Comparison of ENCODE assay signal across 13 cellular contexts in the genomic region with DNA sequence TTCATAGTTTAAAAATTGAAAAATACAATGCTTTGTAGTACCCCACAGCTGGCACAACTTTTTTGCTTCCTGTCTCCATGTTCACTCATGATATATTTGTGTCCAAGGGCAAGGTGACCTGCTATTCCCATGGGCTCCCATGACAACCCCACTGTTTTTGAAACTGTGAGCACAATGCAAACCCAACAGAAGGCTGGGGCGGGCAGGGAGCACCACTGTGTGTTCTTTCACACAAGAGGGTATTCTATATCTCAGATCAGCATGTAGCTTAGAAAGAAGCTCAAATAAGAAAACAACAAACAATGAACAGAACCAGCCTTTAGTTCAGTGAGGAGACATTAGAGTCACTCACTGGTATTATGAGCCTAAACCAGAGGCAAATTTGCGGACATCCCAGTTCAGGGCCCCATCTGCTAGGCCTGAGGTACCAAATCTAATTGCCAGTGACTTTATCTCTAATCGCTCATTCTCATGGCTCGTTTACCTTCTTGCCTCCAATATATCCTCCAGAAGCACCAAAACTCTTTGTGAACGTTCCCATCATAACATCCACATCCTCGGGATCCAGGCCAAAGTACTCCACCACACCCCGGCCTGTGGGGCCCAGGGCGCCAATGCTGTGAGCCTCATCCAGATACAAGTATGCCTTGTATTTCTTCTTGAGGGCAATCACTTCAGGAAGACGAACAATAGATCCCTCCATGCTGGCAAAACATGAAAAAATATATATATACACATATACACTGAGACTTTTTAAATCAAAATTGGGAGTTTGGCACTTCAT. TPM values are rescaled to one million over a fixed set of nuclear protein-coding genes. Genes with fewer than 3 reads are reported as not detected.
DNase-seq lines count a peak whose midpoint lies in the region; ATAC-seq, FAIRE-seq and TF ChIP-seq lines count a peak whose summit lies in the region.
"Had no signal": no experiment of that assay in that cellular context is flagged by ENCODE, and none has a peak within 500 bp of the region (broad histone marks: within the 10 kb centered on the region; RNA-seq: fewer than 3 reads in every experiment).

No MANE protein-coding gene starts in this region.

- TF ChIP-seq CTCF in astrocyte (IDR thresholded peaks at IDR 0.05; ENCODE audit: insufficient read depth, low read depth, low read length): no peak
- TF ChIP-seq CTCF in nephron progenitor cell (IDR thresholded peaks at IDR 0.05): no peak

- H3K27me3 Mint-ChIP-seq in astrocyte (ENCODE audit: low read depth, unreplicated experiment) (no peaks in the 10 kb centered on the region), nephron progenitor cell (ENCODE audit: low read depth, poor library complexity) (no peaks in the 10 kb centered on the region)
- H3K27me3 Mint-ChIP-seq: naive thymus-derived CD8-positive, alpha-beta T cell had no signal

- peak overlapping the region; percentile 41 for H3K27ac Mint-ChIP-seq in astrocyte (ENCODE audit: unreplicated experiment)
- H3K27ac Mint-ChIP-seq in nephron progenitor cell: peak overlapping the region; percentile 91

- H3K4me3 Mint-ChIP-seq in astrocyte (ENCODE audit: unreplicated experiment): no peak overlapping the region
- no peak overlapping the region for H3K4me3 Mint-ChIP-seq in nephron progenitor cell

- ATAC-seq in GM18867 (IDR thresholded peaks at IDR 0.05; ENCODE audit: unreplicated experiment) (peak; percentile 4), HG02973 (IDR thresholded peaks at IDR 0.05; ENCODE audit: unreplicated experiment) (peak; percentile 38), HG03095 (IDR thresholded peaks at IDR 0.05; ENCODE audit: unreplicated experiment) (no peak), SK-N-SH treated with all-trans-retinoic acid at 6 μM for 48 hours (no peak)
- ATAC-seq: naive thymus-derived CD8-positive, alpha-beta T cell had no signal

- no peak overlapping the region for H3K4me2 ChIP-seq in astrocyte (ENCODE audit: low read length)

- H3K9ac ChIP-seq in astrocyte (ENCODE audit: low read length): no peak overlapping the region

- no peaks in the 10 kb centered on the region for H3K9me3 ChIP-seq in astrocyte (ENCODE audit: insufficient read depth, low read depth, low read length)

- H3K36me3 ChIP-seq in astrocyte (ENCODE audit: insufficient read depth, low read length): peaks cover 36% of the 10 kb centered on the region

- H3K4me1 Mint-ChIP-seq in astrocyte (ENCODE audit: low read depth, unreplicated experiment) (peaks cover 5% of the 10 kb centered on the region), nephron progenitor cell (peaks cover 8% of the 10 kb centered on the region)

- no peak overlapping the region for H2AFZ ChIP-seq in astrocyte (ENCODE audit: low read depth, low read length)

- DNase-seq in astrocyte (ENCODE audit: low read depth) (no peak), nephron progenitor cell (no peak), SHP77 (lab: John Stamatoyannopoulos, UW) (no peak)
- no peak for DNase-seq in NK-92 treated with Interleukin-12 subunit alpha and Interleukin-12 subunit beta, amount 100 ng/mL, for 24 hours (lab: John Stamatoyannopoulos, UW)
- DNase-seq: naive thymus-derived CD8-positive, alpha-beta T cell; NCI-H1092; stimulated activated CD4-positive, alpha-beta T cell treated with anti-CD3 and anti-CD28 coated beads, Interleukin-2, amount 100 ng/mL, for 48 hours had no signal

- H3K4me1 ChIP-seq in astrocyte (ENCODE audit: insufficient read depth, low read length): no peaks in the 10 kb centered on the region

- no peak overlapping the region for H3K4me3 ChIP-seq in astrocyte (ENCODE audit: insufficient read depth, low read depth, low read length)
- H3K4me3 ChIP-seq: cardiac muscle cell had no signal

- H3K9me3 Mint-ChIP-seq in astrocyte (ENCODE audit: unreplicated experiment) (no peaks in the 10 kb centered on the region), nephron progenitor cell (no peaks in the 10 kb centered on the region)
- H3K9me3 Mint-ChIP-seq: naive thymus-derived CD8-positive, alpha-beta T cell had no signal

- no peak overlapping the region for H3K27ac ChIP-seq in astrocyte (ENCODE audit: low read depth, low read length)
- H3K27ac ChIP-seq: cardiac muscle cell had no signal

- H3K36me3 Mint-ChIP-seq in astrocyte (ENCODE audit: low read depth, unreplicated experiment) (peaks cover 15% of the 10 kb centered on the region), nephron progenitor cell (ENCODE audit: low read depth) (peaks cover 66% of the 10 kb centered on the region)

- FAIRE-seq in astrocyte (lab: Jason Lieb, UNC): no peak

- H4K20me1 ChIP-seq in astrocyte (ENCODE audit: insufficient read depth, low read length): peaks cover 19% of the 10 kb centered on the region

- no peaks in the 10 kb centered on the region for H3K79me2 ChIP-seq in astrocyte (ENCODE audit: insufficient read depth, low read length)

- H3K27me3 ChIP-seq in astrocyte (ENCODE audit: insufficient read depth, low read length): no peaks in the 10 kb centered on the region
- H3K27me3 ChIP-seq: cardiac muscle cell had no signal

TF ChIP-seq in SK-N-SH treated with all-trans-retinoic acid at 6 μM for 48 hours, 23 proteins besides CTCF, POLR2A, EP300 and RAD21 (continues in another document):
- TF ChIP-seq ZNF8 (CRISPR knock-in tag; IDR thresholded peaks at IDR 0.05) (no peak), ZC3H10 (CRISPR knock-in tag; IDR thresholded peaks at IDR 0.05) (no peak), PATZ1 (CRISPR knock-in tag; IDR thresholded peaks at IDR 0.05; ENCODE audit: borderline replicate concordance) (no peak), ISL1 (CRISPR knock-in tag; IDR thresholded peaks at IDR 0.05) (no peak), POU6F1 (CRISPR knock-in tag; IDR thresholded peaks at IDR 0.05; ENCODE audit: borderline replicate concordance, low read depth) (no peak), ZNF565 (CRISPR knock-in tag; conservative IDR thresholded peaks at IDR 0.05; ENCODE audit: low read depth) (no peak), ZNF70 (CRISPR knock-in tag; IDR thresholded peaks at IDR 0.05) (no peak), OSR1 (CRISPR knock-in tag; IDR thresholded peaks at IDR 0.05) (no peak), CSDC2 (CRISPR knock-in tag; IDR thresholded peaks at IDR 0.05) (no peak)
- TF ChIP-seq, protein P1, sequence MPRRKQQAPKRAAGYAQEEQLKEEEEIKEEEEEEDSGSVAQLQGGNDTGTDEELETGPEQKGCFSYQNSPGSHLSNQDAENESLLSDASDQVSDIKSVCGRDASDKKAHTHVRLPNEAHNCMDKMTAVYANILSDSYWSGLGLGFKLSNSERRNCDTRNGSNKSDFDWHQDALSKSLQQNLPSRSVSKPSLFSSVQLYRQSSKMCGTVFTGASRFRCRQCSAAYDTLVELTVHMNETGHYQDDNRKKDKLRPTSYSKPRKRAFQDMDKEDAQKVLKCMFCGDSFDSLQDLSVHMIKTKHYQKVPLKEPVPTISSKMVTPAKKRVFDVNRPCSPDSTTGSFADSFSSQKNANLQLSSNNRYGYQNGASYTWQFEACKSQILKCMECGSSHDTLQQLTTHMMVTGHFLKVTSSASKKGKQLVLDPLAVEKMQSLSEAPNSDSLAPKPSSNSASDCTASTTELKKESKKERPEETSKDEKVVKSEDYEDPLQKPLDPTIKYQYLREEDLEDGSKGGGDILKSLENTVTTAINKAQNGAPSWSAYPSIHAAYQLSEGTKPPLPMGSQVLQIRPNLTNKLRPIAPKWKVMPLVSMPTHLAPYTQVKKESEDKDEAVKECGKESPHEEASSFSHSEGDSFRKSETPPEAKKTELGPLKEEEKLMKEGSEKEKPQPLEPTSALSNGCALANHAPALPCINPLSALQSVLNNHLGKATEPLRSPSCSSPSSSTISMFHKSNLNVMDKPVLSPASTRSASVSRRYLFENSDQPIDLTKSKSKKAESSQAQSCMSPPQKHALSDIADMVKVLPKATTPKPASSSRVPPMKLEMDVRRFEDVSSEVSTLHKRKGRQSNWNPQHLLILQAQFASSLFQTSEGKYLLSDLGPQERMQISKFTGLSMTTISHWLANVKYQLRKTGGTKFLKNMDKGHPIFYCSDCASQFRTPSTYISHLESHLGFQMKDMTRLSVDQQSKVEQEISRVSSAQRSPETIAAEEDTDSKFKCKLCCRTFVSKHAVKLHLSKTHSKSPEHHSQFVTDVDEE (CRISPR knock-in tag; IDR thresholded peaks at IDR 0.05): no peak

RNA-seq across cellular contexts. Expression of gene ISM2, which starts 56.4 kb away (rescaled TPM):
- total RNA-seq in astrocyte: 0.39 and 0.50 TPM in 2 replicates
- total RNA-seq: activated CD8-positive, alpha-beta memory T cell treated with anti-CD3 and anti-CD28 coated beads for 36 hours; naive thymus-derived CD8-positive, alpha-beta T cell had no signal

Comparison
In these comparisons a context has a peak if more than half of its experiments do, and no peak if none do; other contexts are left out.
1. ATAC-seq: peak in GM18867 (single experiment) and HG02973 (single experiment); none in HG03095 (single experiment) and SK-N-SH treated with all-trans-retinoic acid at 6 μM for 48 hours (single experiment).